In the genomic region with DNA sequence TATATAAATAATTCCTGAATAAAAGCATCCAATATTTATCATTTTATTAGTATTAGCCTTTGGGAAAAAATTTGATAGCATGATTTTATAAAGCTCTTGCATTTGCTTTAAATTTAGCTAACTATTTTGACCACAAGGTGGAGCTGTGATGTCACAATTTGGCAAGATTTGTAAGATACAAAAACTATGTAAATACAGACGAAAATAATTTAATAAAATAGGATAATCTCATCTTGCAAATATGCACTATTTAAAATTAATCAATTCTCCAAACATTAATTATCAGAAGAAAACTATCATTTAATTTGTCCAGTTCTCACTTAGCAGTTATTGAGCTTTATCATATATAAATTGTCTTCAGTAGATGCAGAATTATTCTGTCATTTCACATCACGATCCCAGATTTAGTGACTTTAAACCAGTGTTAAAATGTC, we compare ENCODE assay signal across 8 cellular contexts.
DNase-seq lines count a peak whose midpoint lies in the region; ATAC-seq and TF ChIP-seq lines count a peak whose summit lies in the region.

No MANE protein-coding gene starts in this region.

- intact Hi-C loops in dorsolateral prefrontal cortex (cut with DNase I) = loop anchor here in 1 of 2 donors (2.0 kb wide), 1 partner anchor 121 kb away; no protein-coding TSS in a partner anchor

- no peak overlapping the region for H3K4me2 ChIP-seq in osteoblast (ENCODE audit: insufficient read depth, low read length)

- TF ChIP-seq CTCF in dorsolateral prefrontal cortex (IDR thresholded peaks at IDR 0.05 in 54 of 56, conservative IDR thresholded peaks at IDR 0.05 in 2 of 56; ENCODE audit: low read depth in 1 of 56, partially characterized antibody in 56 of 56) = peak; percentile 74 to 99 (median 89)
- peak; percentile 61 for TF ChIP-seq CTCF in osteoblast (IDR thresholded peaks at IDR 0.05; ENCODE audit: extremely low read depth, low read depth, low read length)

- H4K20me1 ChIP-seq in osteoblast (ENCODE audit: insufficient read depth, low read length) = peaks cover 4% of the 10 kb centered on the region

- H2AFZ ChIP-seq in osteoblast (ENCODE audit: low read length) = no peak overlapping the region

- peaks cover 18% of the 10 kb centered on the region for H3K4me1 ChIP-seq in osteoblast (ENCODE audit: insufficient read depth, low read length)

- no peaks in the 10 kb centered on the region for H3K79me2 ChIP-seq in osteoblast (ENCODE audit: insufficient read depth, low read length)

- ATAC-seq in GM21529 (IDR thresholded peaks at IDR 0.05; ENCODE audit: unreplicated experiment) = peak; percentile 60
- ATAC-seq in HG03469 (IDR thresholded peaks at IDR 0.05; ENCODE audit: unreplicated experiment) = no peak
- ATAC-seq in GM21515 (IDR thresholded peaks at IDR 0.05; ENCODE audit: unreplicated experiment) = no peak

- no peak overlapping the region for H3K4me3 ChIP-seq in dorsolateral prefrontal cortex
- H3K4me3 ChIP-seq in osteoblast (ENCODE audit: insufficient read depth, low read length) = no peak overlapping the region

- H3K27me3 ChIP-seq in dorsolateral prefrontal cortex = no peaks in the 10 kb centered on the region
- no peaks in the 10 kb centered on the region for H3K27me3 ChIP-seq in osteoblast (ENCODE audit: insufficient read depth, low read length)

- H3K36me3 ChIP-seq in osteoblast (ENCODE audit: insufficient read depth, low read length) = peaks cover 59% of the 10 kb centered on the region

- DNase-seq in COR-L47 (lab: John Stamatoyannopoulos, UW) (peak; percentile 54), NCI-H748 (lab: John Stamatoyannopoulos, UW; ENCODE audit: unreplicated experiment) (peak; percentile 48), dorsolateral prefrontal cortex (peak in 1 of 10 donors; percentile 29), osteoblast (ENCODE audit: insufficient read length, low spot score, missing footprints) (no peak), GDM1 (lab: John Stamatoyannopoulos, UW) (no peak)

- H3K27ac ChIP-seq in dorsolateral prefrontal cortex = no peak overlapping the region
- no peak overlapping the region for H3K27ac ChIP-seq in osteoblast (ENCODE audit: low read depth, low read length)

- no peaks in the 10 kb centered on the region for H3K9me3 ChIP-seq in osteoblast (ENCODE audit: low read depth, low read length)

Comparison
In these comparisons a context has a peak if more than half of its experiments do, and no peak if none do; other contexts are left out.
1. DNase-seq: peak in COR-L47 (single experiment) and NCI-H748 (single experiment); none in osteoblast (single experiment) and GDM1 (single experiment).